In genomic region chrX:115960440-115961084, GRCh38 we compare ENCODE assay signal across 19 cellular contexts.
DNase-seq lines count a peak whose midpoint lies in the region; FAIRE-seq and TF ChIP-seq lines count a peak whose summit lies in the region.
"Had no signal": no experiment of that assay in that cellular context is flagged by ENCODE, and none has a peak within 500 bp of the region (broad histone marks: within the 10 kb centered on the region; RNA-seq: fewer than 3 reads in every experiment).

No MANE protein-coding gene starts in this region.

- H2BK12ac ChIP-seq in H9 (ENCODE audit: insufficient read length, low read depth, low read length): peak overlapping the region; percentile 8

- H3K36me3 Mint-ChIP-seq in H9 (ENCODE audit: insufficient read depth in 1 of 3, low read depth in 3 of 3) (peaks cover 9 to 60% (median 34%) of the 10 kb centered on the region in 3 experiments), astrocyte (ENCODE audit: low read depth, unreplicated experiment) (no peaks in the 10 kb centered on the region)

- peaks cover 20% of the 10 kb centered on the region; the same call in 1 of the 2 replicates for H3K4me1 ChIP-seq in H9 (ENCODE audit: insufficient read depth, low read length)
- no peaks in the 10 kb centered on the region for H3K4me1 ChIP-seq in astrocyte (ENCODE audit: insufficient read depth, low read length)
- H3K4me1 ChIP-seq in mucosa of rectum (ENCODE audit: control insufficient read depth in 2 of 2, insufficient read depth in 2 of 2, low read length in 2 of 2): peaks cover 0 to 15% of the 10 kb centered on the region in 2 donors

- no peak overlapping the region for H3K14ac ChIP-seq in H9 (ENCODE audit: insufficient read depth, low read length)

- H3K4me2 ChIP-seq in H9 (ENCODE audit: insufficient read depth, insufficient read length, low read length): no peak overlapping the region
- no peak overlapping the region for H3K4me2 ChIP-seq in astrocyte (ENCODE audit: low read length)
- H3K4me2 ChIP-seq: SK-N-SH had no signal

- H3K9me3 Mint-ChIP-seq in H9 (peaks cover 9 to 22% of the 10 kb centered on the region in 2 experiments), astrocyte (ENCODE audit: unreplicated experiment) (peaks cover 2% of the 10 kb centered on the region)

- H3K27ac Mint-ChIP-seq in H9 (peak overlapping the region; percentile 11 to 78 (median 68); a peak in 4 of 7 replicates), astrocyte (ENCODE audit: unreplicated experiment) (peak overlapping the region; percentile 92)

- peaks cover 81 to 82% of the 10 kb centered on the region in 2 experiments for H3K4me1 Mint-ChIP-seq in H9
- peaks cover 4% of the 10 kb centered on the region for H3K4me1 Mint-ChIP-seq in astrocyte (ENCODE audit: low read depth, unreplicated experiment)

- H2BK20ac ChIP-seq in H9 (ENCODE audit: low read depth, low read length, poor library complexity, severe bottlenecking): no peak overlapping the region

- H3K23ac ChIP-seq in H9 (ENCODE audit: insufficient read length, low read depth, low read length): no peak overlapping the region

- H3K4me3 Mint-ChIP-seq in H9 (no peak overlapping the region), astrocyte (ENCODE audit: unreplicated experiment) (no peak overlapping the region)

- H2BK15ac ChIP-seq in H9 (ENCODE audit: low read depth, low read length): no peak overlapping the region

- WGBS in H9 (ENCODE audit: extremely low coverage, insufficient read length, low lambda C conversion rate): no CpG with 5 or more reads among the region's 4 CpGs

- no peak overlapping the region for H2AK5ac ChIP-seq in H9 (ENCODE audit: insufficient read length, low read length)

- no peak overlapping the region for H3K18ac ChIP-seq in H9 (ENCODE audit: insufficient read length, low read depth, low read length)

- H3K79me2 ChIP-seq in H9 (ENCODE audit: insufficient read depth, low read length) (peaks cover 45% of the 10 kb centered on the region; the same call in 1 of the 2 replicates), astrocyte (ENCODE audit: insufficient read depth, low read length) (no peaks in the 10 kb centered on the region)

- H4K20me1 ChIP-seq in H9 (ENCODE audit: control insufficient read depth, insufficient read depth, insufficient read length): peaks cover 4% of the 10 kb centered on the region
- no peaks in the 10 kb centered on the region for H4K20me1 ChIP-seq in astrocyte (ENCODE audit: insufficient read depth, low read length)

- H3K9me3 ChIP-seq in H9 (ENCODE audit: control insufficient read depth, low read depth, low read length) (no peaks in the 10 kb centered on the region), astrocyte (ENCODE audit: insufficient read depth, low read depth, low read length) (no peaks in the 10 kb centered on the region), mucosa of rectum (ENCODE audit: control insufficient read depth in 2 of 2, low read length in 2 of 2) (no peaks in the 10 kb centered on the region)
- H3K9me3 ChIP-seq: SK-N-SH had no signal

- no peak overlapping the region for H4K91ac ChIP-seq in H9 (ENCODE audit: insufficient read length, low read depth, low read length)

- H3K9ac ChIP-seq in H9 (ENCODE audit: extremely low read depth, insufficient read length, low read length) (no peak overlapping the region), astrocyte (ENCODE audit: low read length) (no peak overlapping the region), mucosa of rectum (ENCODE audit: low read depth in 1 of 2, low read length in 2 of 2) (no peak overlapping the region)
- H3K9ac ChIP-seq: SK-N-SH had no signal

- peaks cover 2% of the 10 kb centered on the region; the same call in 1 of the 2 replicates for H3K27me3 Mint-ChIP-seq in H9 (ENCODE audit: low read depth)
- H3K27me3 Mint-ChIP-seq in astrocyte (ENCODE audit: low read depth, unreplicated experiment): no peaks in the 10 kb centered on the region

- TF ChIP-seq CTCF in H9 (conservative IDR thresholded peaks at IDR 0.05) (no peak), astrocyte (IDR thresholded peaks at IDR 0.05; ENCODE audit: insufficient read depth, low read depth, low read length) (no peak)

- no peak overlapping the region for H3T11ph ChIP-seq in H9 (ENCODE audit: low read length)

- no peak overlapping the region for H4K8ac ChIP-seq in H9 (replicated peaks; ENCODE audit: insufficient read length, low read depth, low read length)

- H2AFZ ChIP-seq in H9 (ENCODE audit: low read length) (no peak overlapping the region), astrocyte (ENCODE audit: low read depth, low read length) (no peak overlapping the region)

- H3K79me1 ChIP-seq in H9 (ENCODE audit: insufficient read depth, low read depth, low read length, poor library complexity, severe bottlenecking): peaks cover 9% of the 10 kb centered on the region

- H3K4ac ChIP-seq in H9 (ENCODE audit: low read depth, low read length): no peak overlapping the region

- no peak overlapping the region for H3K4me3 ChIP-seq in astrocyte (ENCODE audit: insufficient read depth, low read depth, low read length)
- no peak overlapping the region for H3K4me3 ChIP-seq in mucosa of rectum (ENCODE audit: low read length in 2 of 2)

- H2BK5ac ChIP-seq in H9 (ENCODE audit: insufficient read length, low read length): no peak overlapping the region

- no peaks in the 10 kb centered on the region for H3K23me2 ChIP-seq in H9 (ENCODE audit: insufficient read length, low read depth, low read length, poor library complexity, severe bottlenecking)

- no peak overlapping the region for H2BK120ac ChIP-seq in H9 (ENCODE audit: low read depth, low read length, poor library complexity, severe bottlenecking)

- peak; percentile 26 for FAIRE-seq in astrocyte (lab: Jason Lieb, UNC)
- FAIRE-seq: D721Med, GM12892 had no signal

- H3K27me3 ChIP-seq in H9 (ENCODE audit: insufficient read depth, low read length): no peaks in the 10 kb centered on the region
- H3K27me3 ChIP-seq in astrocyte (ENCODE audit: insufficient read depth, low read length): no peaks in the 10 kb centered on the region
- no peaks in the 10 kb centered on the region for H3K27me3 ChIP-seq in mucosa of rectum (ENCODE audit: control insufficient read depth in 2 of 2, insufficient read depth in 2 of 2, low read length in 2 of 2)

- H4K5ac ChIP-seq in H9 (ENCODE audit: insufficient read length, low read depth, low read length): peak overlapping the region; percentile 19

- no peak for DNase-seq in H9
- DNase-seq in NCI-H146 treated with DMSO at 0.1 percent for 48 hours (lab: John Stamatoyannopoulos, UW; ENCODE audit: unreplicated experiment): peak; percentile 15
- DNase-seq in astrocyte (ENCODE audit: low read depth): no peak
- no peak for DNase-seq in stimulated activated CD8-positive, alpha-beta memory T cell treated with anti-CD3 and anti-CD28 coated beads, Interleukin-4, amount 100 ng/mL, for 48 hours
- DNase-seq in activated T-cell treated with anti-CD3 and anti-CD28 coated beads, Interleukin-2, amount 50 U/mL, for 1 hour: no peak
- DNase-seq in HCEC 1CT: no peak
- DNase-seq: activated CD4-positive, alpha-beta T cell treated with anti-CD3 and anti-CD28 coated beads for 4 hours; activated effector memory CD4-positive, alpha-beta T cell treated with anti-CD3 and anti-CD28 coated beads, Interleukin-2, amount 50 U/mL, for 16 hours; amniotic stem cell; GDM1; NCI-H1092; NCI-H446 treated with DMSO at 0.1 percent for 48 hours; occipital lobe; SK-N-SH; stimulated activated CD4-positive, alpha-beta T cell treated with anti-CD3 and anti-CD28 coated beads, Interleukin-4, amount 100 ng/mL, for 24 hours; substantia nigra had no signal

- H3K56ac ChIP-seq in H9 (ENCODE audit: insufficient read length, low read depth, low read length): no peak overlapping the region

- no peaks in the 10 kb centered on the region for H3K36me3 ChIP-seq in astrocyte (ENCODE audit: insufficient read depth, low read length)
- H3K36me3 ChIP-seq in mucosa of rectum (ENCODE audit: control insufficient read depth in 2 of 2, insufficient read depth in 2 of 2, low read length in 2 of 2): no peaks in the 10 kb centered on the region

- no peak overlapping the region for H3K27ac ChIP-seq in H9 (ENCODE audit: insufficient read length, low read depth, low read length)
- no peak overlapping the region for H3K27ac ChIP-seq in astrocyte (ENCODE audit: low read depth, low read length)
- peak overlapping the region; percentile 52 to 77 for H3K27ac ChIP-seq in mucosa of rectum (ENCODE audit: low read depth in 2 of 2, low read length in 2 of 2)

Comparison
In these comparisons a context has a peak if more than half of its experiments do, and no peak if none do; other contexts are left out.
1. H3K27ac ChIP-seq: peak in mucosa of rectum (2 of 2); none in H9 (single experiment) and astrocyte (single experiment).